ENCODE assay signal across 8 cellular contexts in genomic region chr22:41380993-41381328, GRCh38. TPM values are rescaled to one million over a fixed set of nuclear protein-coding genes. Genes with fewer than 3 reads are reported as not detected.
A peak's percentile ranks its signal among the peaks of the same experiment; 100 is the strongest.
DNase-seq lines count a peak whose midpoint lies in the region; ATAC-seq, FAIRE-seq and TF ChIP-seq lines count a peak whose summit lies in the region.

No MANE protein-coding gene starts in this region.

- H3K27ac Mint-ChIP-seq in IgD-negative memory B cell: peak overlapping the region; percentile 95 to 99 (median 97)

- H3K4me3 Mint-ChIP-seq in IgD-negative memory B cell: peak overlapping the region; percentile 89 to 98 (median 94)

- peak; percentile 53 to 91 for DNase-seq in ascending aorta (ENCODE audit: low spot score in 2 of 2)
- DNase-seq in small intestine: peak; percentile 82
- DNase-seq in SKM-1 (lab: John Stamatoyannopoulos, UW; ENCODE audit: unreplicated experiment): no peak
- no peak for DNase-seq in NOMO-1 (lab: John Stamatoyannopoulos, UW; ENCODE audit: unreplicated experiment in 2 of 2)

- no peaks in the 10 kb centered on the region for H3K9me3 ChIP-seq in ascending aorta
- H3K9me3 ChIP-seq in iPS-18c (ENCODE audit: control insufficient read depth, insufficient read depth, low read length): no peaks in the 10 kb centered on the region
- no peaks in the 10 kb centered on the region for H3K9me3 ChIP-seq in small intestine (ENCODE audit: control insufficient read depth, low read depth)

- H3K27me3 ChIP-seq in ascending aorta (no peaks in the 10 kb centered on the region), small intestine (ENCODE audit: control insufficient read depth in 2 of 2, insufficient read depth in 2 of 2, low read length in 2 of 2) (no peaks in the 10 kb centered on the region)

- H3K27ac ChIP-seq in ascending aorta (peak overlapping the region; percentile 93 to 96), small intestine (ENCODE audit: low read depth in 1 of 2, low read length in 1 of 2) (peak overlapping the region; percentile 97 to 100)

- H3K36me3 ChIP-seq in ascending aorta (peaks cover 0 to 9% of the 10 kb centered on the region in 2 donors), small intestine (ENCODE audit: control insufficient read depth in 2 of 2, insufficient read depth in 2 of 2, low read length in 2 of 2) (no peaks in the 10 kb centered on the region)

- no peaks in the 10 kb centered on the region for H3K36me3 Mint-ChIP-seq in IgD-negative memory B cell

- peaks cover 3 to 19% of the 10 kb centered on the region in 2 donors for H3K4me1 ChIP-seq in ascending aorta
- no peaks in the 10 kb centered on the region for H3K4me1 ChIP-seq in small intestine (ENCODE audit: control insufficient read depth in 2 of 2, insufficient read depth in 1 of 2, low read depth in 1 of 2, low read length in 1 of 2)

- no peak for FAIRE-seq in small intestine (lab: Jason Lieb, UNC)

- H3K4me3 ChIP-seq in GM08714 (ENCODE audit: low read length) (peak overlapping the region; percentile 72; the same call in 1 of the 2 replicates), ascending aorta (peak overlapping the region; percentile 79 to 87), iPS-18c (ENCODE audit: insufficient read depth, low read depth, low read length) (peak overlapping the region; percentile 63), small intestine (ENCODE audit: low read depth in 1 of 2, low read length in 2 of 2) (peak overlapping the region in 1 of 2 donors; percentile 42)

- peak; percentile 15 for ATAC-seq in GM21619 (IDR thresholded peaks at IDR 0.05; ENCODE audit: unreplicated experiment)

- H3K4me1 Mint-ChIP-seq in IgD-negative memory B cell: peaks cover 4 to 11% (median 4%) of the 10 kb centered on the region in 3 donors

- H3K9me3 Mint-ChIP-seq in IgD-negative memory B cell: no peaks in the 10 kb centered on the region

- WGBS in small intestine, 3 donors: 1 to 6% (median 2%) methylated on average over 15 to 22 of the region's 22 CpGs

- H3K27me3 Mint-ChIP-seq in IgD-negative memory B cell: no peaks in the 10 kb centered on the region

- intact Hi-C loops in ascending aorta (cut with DNase I): loop anchor here (1.0 to 5.0 kb wide), 6 partner anchors 14 to 429 kb away; partner anchors contain the start of genes L3MBTL2, PHF5A, RANGAP1 and RBX1

- no peak for TF ChIP-seq CTCF in ascending aorta (IDR thresholded peaks at IDR 0.05)

RNA-seq across cellular contexts. Expression of gene TEF, which starts 0.8 kb away (rescaled TPM):
- polyA plus RNA-seq in IgD-negative memory B cell: 2.9 TPM
- total RNA-seq in ascending aorta: 20.2 TPM
- 10 to 100 TPM in 2 of 3 donors, 1 to 10 TPM in 1; 7.2 to 11.8 (median 11.6) TPM for polyA plus RNA-seq in small intestine

Comparison
In these comparisons a context has a peak if more than half of its experiments do, and no peak if none do; other contexts are left out.
1. DNase-seq: peak in ascending aorta (2 of 2) and small intestine (single experiment); none in SKM-1 (single experiment) and NOMO-1 (0 of 2).